ENCODE assay signal across 21 cellular contexts in genomic region chr14:33997611-33998010, GRCh38. TPM values are rescaled to one million over a fixed set of nuclear protein-coding genes. Genes with fewer than 3 reads are reported as not detected.
"Had no signal": no experiment of that assay in that cellular context is flagged by ENCODE, and none has a peak within 500 bp of the region (broad histone marks: within the 10 kb centered on the region; RNA-seq: fewer than 3 reads in every experiment).

No MANE protein-coding gene starts in this region.

- ATAC-seq: mucosa of descending colon; naive thymus-derived CD8-positive, alpha-beta T cell; psoas muscle had no signal

- H3K4me1 Mint-ChIP-seq: endodermal cell had no signal

- H3K27me3 ChIP-seq: colonic mucosa, hepatocyte, sigmoid colon, stomach, transverse colon had no signal

- H3K79me2 ChIP-seq: hepatocyte had no signal

- H3K9me3 Mint-ChIP-seq: endodermal cell had no signal

- FAIRE-seq: endothelial cell of umbilical vein, urothelium cell line had no signal

- H2AFZ ChIP-seq: hepatocyte had no signal

- H3K4me2 ChIP-seq: hepatocyte had no signal

- H3K4me3 Mint-ChIP-seq: endodermal cell; naive thymus-derived CD8-positive, alpha-beta T cell had no signal

- H3K4me1 ChIP-seq: colonic mucosa, psoas muscle, sigmoid colon, stomach had no signal

- H3K4me3 ChIP-seq: colonic mucosa, hepatocyte, mucosa of descending colon, psoas muscle, sigmoid colon, skin epidermis, stomach, thoracic aorta, transverse colon had no signal

- H3K36me3 ChIP-seq: colonic mucosa, neutrophil, sigmoid colon, stomach, thoracic aorta, transverse colon had no signal

- H3K27ac Mint-ChIP-seq: endodermal cell; naive thymus-derived CD8-positive, alpha-beta T cell had no signal

- DNase-seq: colonic mucosa; effector CD4-positive, alpha-beta T cell; endodermal cell; foreskin melanocyte; head of caudate nucleus; mucosa of descending colon; naive thymus-derived CD8-positive, alpha-beta T cell; psoas muscle; sigmoid colon; stimulated activated CD4-positive, alpha-beta T cell treated with anti-CD3 and anti-CD28 coated beads, Interleukin-12 subunit alpha, Interleukin-12 subunit beta, amount 100 ng/mL, for 4 hours; stimulated activated naive CD4-positive, alpha-beta T cell; stomach; substantia nigra; transverse colon had no signal

- H3K9me3 ChIP-seq: colonic mucosa, mucosa of descending colon, neutrophil, psoas muscle, sigmoid colon, stomach, thoracic aorta, transverse colon had no signal

- H3K27ac ChIP-seq: colonic mucosa, hepatocyte, neutrophil, psoas muscle, sigmoid colon, skin epidermis, stomach, thoracic aorta, transverse colon had no signal

RNA-seq across cellular contexts. Expression of gene EGLN3, which starts 46.7 kb away (rescaled TPM):
- polyA plus RNA-seq: endothelial cell of umbilical vein, neural cell had no signal
